Comparison of ENCODE assay signal across 8 cellular contexts in the genomic region with DNA sequence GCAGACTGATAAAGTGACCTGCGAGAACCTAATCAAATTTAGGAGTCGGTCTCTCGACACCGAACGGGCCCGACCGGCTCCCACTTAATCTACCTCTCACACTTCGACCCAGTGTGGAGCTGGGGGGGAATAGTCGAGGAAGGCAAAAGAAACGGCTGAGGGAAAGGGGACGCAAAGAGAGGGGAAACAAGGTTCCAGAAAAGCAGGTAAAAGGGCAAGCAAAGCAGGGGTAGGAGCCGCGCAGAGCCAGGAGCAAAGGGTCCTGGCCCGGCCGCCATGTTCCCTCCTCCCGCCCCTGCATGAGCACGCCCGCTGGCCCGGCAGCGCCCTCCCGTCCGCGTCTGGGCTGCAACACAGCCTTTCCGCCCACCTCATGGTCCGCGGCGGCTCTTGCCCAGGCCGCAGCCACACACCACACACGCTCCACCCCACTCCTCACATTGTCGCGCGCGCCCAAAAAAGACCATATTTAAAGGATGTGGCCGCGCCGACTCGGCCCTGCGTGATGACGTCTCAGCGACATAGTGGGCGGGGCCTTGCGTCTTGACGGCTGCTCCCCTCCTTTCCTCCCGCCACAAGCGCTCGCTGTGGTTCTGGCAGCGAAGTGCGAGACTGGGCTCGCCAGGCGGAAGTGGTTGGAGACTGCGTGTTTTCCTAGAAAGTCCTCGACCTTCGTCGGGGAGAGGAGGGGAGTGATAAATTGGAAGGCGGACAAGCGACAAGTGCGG. TPM values are rescaled to one million over a fixed set of nuclear protein-coding genes. Genes with fewer than 3 reads are reported as not detected.
DNase-seq lines count a peak whose midpoint lies in the region; ATAC-seq and TF ChIP-seq lines count a peak whose summit lies in the region.

A gene with protein sequence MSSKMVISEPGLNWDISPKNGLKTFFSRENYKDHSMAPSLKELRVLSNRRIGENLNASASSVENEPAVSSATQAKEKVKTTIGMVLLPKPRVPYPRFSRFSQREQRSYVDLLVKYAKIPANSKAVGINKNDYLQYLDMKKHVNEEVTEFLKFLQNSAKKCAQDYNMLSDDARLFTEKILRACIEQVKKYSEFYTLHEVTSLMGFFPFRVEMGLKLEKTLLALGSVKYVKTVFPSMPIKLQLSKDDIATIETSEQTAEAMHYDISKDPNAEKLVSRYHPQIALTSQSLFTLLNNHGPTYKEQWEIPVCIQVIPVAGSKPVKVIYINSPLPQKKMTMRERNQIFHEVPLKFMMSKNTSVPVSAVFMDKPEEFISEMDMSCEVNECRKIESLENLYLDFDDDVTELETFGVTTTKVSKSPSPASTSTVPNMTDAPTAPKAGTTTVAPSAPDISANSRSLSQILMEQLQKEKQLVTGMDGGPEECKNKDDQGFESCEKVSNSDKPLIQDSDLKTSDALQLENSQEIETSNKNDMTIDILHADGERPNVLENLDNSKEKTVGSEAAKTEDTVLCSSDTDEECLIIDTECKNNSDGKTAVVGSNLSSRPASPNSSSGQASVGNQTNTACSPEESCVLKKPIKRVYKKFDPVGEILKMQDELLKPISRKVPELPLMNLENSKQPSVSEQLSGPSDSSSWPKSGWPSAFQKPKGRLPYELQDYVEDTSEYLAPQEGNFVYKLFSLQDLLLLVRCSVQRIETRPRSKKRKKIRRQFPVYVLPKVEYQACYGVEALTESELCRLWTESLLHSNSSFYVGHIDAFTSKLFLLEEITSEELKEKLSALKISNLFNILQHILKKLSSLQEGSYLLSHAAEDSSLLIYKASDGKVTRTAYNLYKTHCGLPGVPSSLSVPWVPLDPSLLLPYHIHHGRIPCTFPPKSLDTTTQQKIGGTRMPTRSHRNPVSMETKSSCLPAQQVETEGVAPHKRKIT (minus strand): TSS at position 510 of the 728 bp plus-strand sequence. CDS start 1,165 bp downstream, outside the sequence.

- DNase-seq in DMS153 (lab: John Stamatoyannopoulos, UW) (peak; percentile 70), PC-3 (peak; percentile 89), epithelial cell of proximal tubule (ENCODE audit: low read depth) (peak; percentile 36), mucosa of gallbladder (ENCODE audit: low spot score) (peak; percentile 97)
- peak; percentile 96 for DNase-seq in activated T-cell treated with anti-CD3 and anti-CD28 coated beads, Interleukin-2, amount 50 U/mL, for 1 hour
- DNase-seq in stimulated activated CD8-positive, alpha-beta memory T cell treated with anti-CD3 and anti-CD28 coated beads, Interleukin-4, amount 100 ng/mL, for 4 hours (ENCODE audit: low read depth in 2 of 2, low spot score in 1 of 2): peak; percentile 92 to 96

- H3F3A ChIP-seq in PC-3 (ENCODE audit: low read length, unreplicated experiment): no peaks in the 10 kb centered on the region

- BruUV-seq in PC-3 (replicated peaks; lab: Mats Ljungman, UMichigan): no TSS peak

- H2AFZ ChIP-seq in PC-3 (ENCODE audit: low read length): peak within 1 kb of the TSS; percentile 76

- TF ChIP-seq EP300 in Ishikawa (IDR thresholded peaks at IDR 0.05; ENCODE audit: borderline replicate concordance): 0 out of 2 replicates have a peak, but pooled peaks have one; percentile 22

- H3K4me1 ChIP-seq in PC-3 (ENCODE audit: insufficient read depth, low read length): peaks cover 33% of the 10 kb centered on the region

- ATAC-seq in GM21576 (IDR thresholded peaks at IDR 0.05; ENCODE audit: unreplicated experiment) (peak; percentile 83), PC-3 (peak; percentile 87)

- H3K9ac ChIP-seq in PC-3 (ENCODE audit: low read length): peak within 1 kb of the TSS; percentile 99

- TF ChIP-seq CTCF in PC-3 (conservative IDR thresholded peaks at IDR 0.05; ENCODE audit: low read depth, low read length) (no peak), epithelial cell of proximal tubule (conservative IDR thresholded peaks at IDR 0.05; ENCODE audit: low read depth, low read length) (peak; percentile 3)

- no peaks in the 10 kb centered on the region for H3K9me3 ChIP-seq in PC-3 (ENCODE audit: low read length)

- H3K4me2 ChIP-seq in PC-3 (ENCODE audit: low read length): peak within 1 kb of the TSS; percentile 99

- H3K79me2 ChIP-seq in PC-3 (ENCODE audit: low read length): peaks cover 43% of the 10 kb centered on the region

- no peaks in the 10 kb centered on the region for H3K27me3 ChIP-seq in PC-3 (ENCODE audit: low read length)

- CTCF ChIA-PET in PC-3 (lab: Charles Lee): no interaction called here

- peak within 1 kb of the TSS; percentile 96 for H3K4me3 ChIP-seq in PC-3 (ENCODE audit: low read length)
- H3K4me3 ChIP-seq in epithelial cell of proximal tubule (ENCODE audit: low read depth, low read length): peak within 1 kb of the TSS; percentile 75

- TF ChIP-seq RAD21 in Ishikawa (IDR thresholded peaks at IDR 0.05; ENCODE audit: low read depth): no peak

- intact Hi-C loops in PC-3 (cut with micrococcal nuclease): loop anchor here (2.0 to 5.0 kb wide), 2 partner anchors 48 to 71 kb away; no protein-coding TSS in a partner anchor

- peak within 1 kb of the TSS; percentile 82 for H3K27ac ChIP-seq in PC-3 (ENCODE audit: low read length)

- no peaks in the 10 kb centered on the region; the same call in 1 of the 2 replicates for H4K20me1 ChIP-seq in PC-3 (ENCODE audit: low read length)

- peaks cover 4% of the 10 kb centered on the region; the same call in 1 of the 2 replicates for H3K36me3 ChIP-seq in PC-3 (ENCODE audit: low read depth, low read length)

- no peaks in the 10 kb centered on the region for H3K9me2 ChIP-seq in PC-3 (replicated peaks; ENCODE audit: low read length)

- POLR2A ChIA-PET in PC-3 (lab: Charles Lee; ENCODE audit: unreplicated experiment): interaction anchor here (0.6 to 0.7 kb wide), 3 partner anchors 24 to 86 kb away, joined by 3 to 4 read pairs (median 3); no protein-coding TSS in a partner anchor

TF ChIP-seq in Ishikawa, 13 proteins besides CTCF, POLR2A, EP300 and RAD21:
- no peak; the same call in 1 of the 2 replicates for TF ChIP-seq CEBPB (IDR thresholded peaks at IDR 0.05)
- TF ChIP-seq TCF12 (IDR thresholded peaks at IDR 0.05; ENCODE audit: low read depth): peak; percentile 64
- peak; percentile 13; the same call in 1 of the 2 replicates for TF ChIP-seq EGR1 (IDR thresholded peaks at IDR 0.05)
- peak; percentile 68; the same call in 1 of the 2 replicates for TF ChIP-seq ZBTB7A (IDR thresholded peaks at IDR 0.05; ENCODE audit: low read depth)
- peak; percentile 22 for TF ChIP-seq TEAD4 (IDR thresholded peaks at IDR 0.05)
- TF ChIP-seq, protein P1, sequence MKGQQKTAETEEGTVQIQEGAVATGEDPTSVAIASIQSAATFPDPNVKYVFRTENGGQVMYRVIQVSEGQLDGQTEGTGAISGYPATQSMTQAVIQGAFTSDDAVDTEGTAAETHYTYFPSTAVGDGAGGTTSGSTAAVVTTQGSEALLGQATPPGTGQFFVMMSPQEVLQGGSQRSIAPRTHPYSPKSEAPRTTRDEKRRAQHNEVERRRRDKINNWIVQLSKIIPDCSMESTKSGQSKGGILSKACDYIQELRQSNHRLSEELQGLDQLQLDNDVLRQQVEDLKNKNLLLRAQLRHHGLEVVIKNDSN (IDR thresholded peaks at IDR 0.05): no peak
- TF ChIP-seq FOXM1 (IDR thresholded peaks at IDR 0.05; ENCODE audit: borderline replicate concordance, low read depth): no peak
- TF ChIP-seq YY1 (IDR thresholded peaks at IDR 0.05; ENCODE audit: low read depth): peak; percentile 92
- TF ChIP-seq, protein P2, sequence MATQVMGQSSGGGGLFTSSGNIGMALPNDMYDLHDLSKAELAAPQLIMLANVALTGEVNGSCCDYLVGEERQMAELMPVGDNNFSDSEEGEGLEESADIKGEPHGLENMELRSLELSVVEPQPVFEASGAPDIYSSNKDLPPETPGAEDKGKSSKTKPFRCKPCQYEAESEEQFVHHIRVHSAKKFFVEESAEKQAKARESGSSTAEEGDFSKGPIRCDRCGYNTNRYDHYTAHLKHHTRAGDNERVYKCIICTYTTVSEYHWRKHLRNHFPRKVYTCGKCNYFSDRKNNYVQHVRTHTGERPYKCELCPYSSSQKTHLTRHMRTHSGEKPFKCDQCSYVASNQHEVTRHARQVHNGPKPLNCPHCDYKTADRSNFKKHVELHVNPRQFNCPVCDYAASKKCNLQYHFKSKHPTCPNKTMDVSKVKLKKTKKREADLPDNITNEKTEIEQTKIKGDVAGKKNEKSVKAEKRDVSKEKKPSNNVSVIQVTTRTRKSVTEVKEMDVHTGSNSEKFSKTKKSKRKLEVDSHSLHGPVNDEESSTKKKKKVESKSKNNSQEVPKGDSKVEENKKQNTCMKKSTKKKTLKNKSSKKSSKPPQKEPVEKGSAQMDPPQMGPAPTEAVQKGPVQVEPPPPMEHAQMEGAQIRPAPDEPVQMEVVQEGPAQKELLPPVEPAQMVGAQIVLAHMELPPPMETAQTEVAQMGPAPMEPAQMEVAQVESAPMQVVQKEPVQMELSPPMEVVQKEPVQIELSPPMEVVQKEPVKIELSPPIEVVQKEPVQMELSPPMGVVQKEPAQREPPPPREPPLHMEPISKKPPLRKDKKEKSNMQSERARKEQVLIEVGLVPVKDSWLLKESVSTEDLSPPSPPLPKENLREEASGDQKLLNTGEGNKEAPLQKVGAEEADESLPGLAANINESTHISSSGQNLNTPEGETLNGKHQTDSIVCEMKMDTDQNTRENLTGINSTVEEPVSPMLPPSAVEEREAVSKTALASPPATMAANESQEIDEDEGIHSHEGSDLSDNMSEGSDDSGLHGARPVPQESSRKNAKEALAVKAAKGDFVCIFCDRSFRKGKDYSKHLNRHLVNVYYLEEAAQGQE (IDR thresholded peaks at IDR 0.05; ENCODE audit: low read depth): 0 out of 2 replicates have a peak, but pooled peaks have one; percentile 18
- TF ChIP-seq CREB1 (IDR thresholded peaks at IDR 0.05; ENCODE audit: low read depth): peak; percentile 84
- TF ChIP-seq, protein P3, sequence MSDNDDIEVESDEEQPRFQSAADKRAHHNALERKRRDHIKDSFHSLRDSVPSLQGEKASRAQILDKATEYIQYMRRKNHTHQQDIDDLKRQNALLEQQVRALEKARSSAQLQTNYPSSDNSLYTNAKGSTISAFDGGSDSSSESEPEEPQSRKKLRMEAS (IDR thresholded peaks at IDR 0.05): peak; percentile 92
- 0 out of 2 replicates have a peak, but pooled peaks have one; percentile 32 for TF ChIP-seq NFIC (IDR thresholded peaks at IDR 0.05)
- peak; percentile 91 for TF ChIP-seq TAF1 (IDR thresholded peaks at IDR 0.05; ENCODE audit: low read depth)
TF ChIP-seq in Ishikawa: peak in this region for 10.

RNA-seq across cellular contexts. Expression of the gene that starts here (rescaled TPM):
- 14.8 and 23.7 TPM in 2 replicates for total RNA-seq in PC-3 (2014; rRNA removed)
- 10.6 and 17.8 TPM in 2 replicates for total RNA-seq in epithelial cell of proximal tubule
- 47.7 TPM for total RNA-seq in mucosa of gallbladder

Comparison
In these comparisons a context has a peak if more than half of its experiments do, and no peak if none do; other contexts are left out.
1. Peak in every context shown above with its lines: DNase-seq, ATAC-seq, H3K4me3 ChIP-seq and H3K27ac ChIP-seq.
2. DNase-seq: peak in every context shown above with its lines; median percentile 97 in mucosa of gallbladder; 96 in activated T-cell treated with anti-CD3 and anti-CD28 coated beads, Interleukin-2, amount 50 U/mL, for 1 hour; 94 in stimulated activated CD8-positive, alpha-beta memory T cell treated with anti-CD3 and anti-CD28 coated beads, Interleukin-4, amount 100 ng/mL, for 4 hours; 89 in PC-3; 70 in DMS153; 36 in epithelial cell of proximal tubule.